Comparison of ENCODE assay signal across 12 cellular contexts in the genomic region with DNA sequence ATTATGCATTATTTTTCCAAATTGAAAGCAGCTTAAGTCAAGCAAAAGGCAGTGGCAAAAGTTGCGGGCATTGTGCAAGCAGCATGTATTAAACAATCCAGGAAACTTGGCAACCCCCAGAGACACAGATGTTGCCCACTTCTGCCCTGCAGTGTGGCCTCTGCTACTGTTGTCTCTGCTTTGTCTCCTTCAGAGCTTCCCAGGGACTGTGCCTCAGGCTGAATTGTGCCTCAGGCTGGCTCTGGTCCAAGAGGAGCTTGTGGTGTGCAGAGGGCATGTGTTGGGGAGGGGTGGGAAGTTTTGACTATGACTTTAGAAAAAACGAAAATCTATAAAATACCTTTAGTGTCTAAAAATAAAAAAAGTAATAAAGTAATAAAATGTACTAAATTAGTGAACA.
DNase-seq lines count a peak whose midpoint lies in the region; ATAC-seq and TF ChIP-seq lines count a peak whose summit lies in the region.
"Had no signal": no experiment of that assay in that cellular context is flagged by ENCODE, and none has a peak within 500 bp of the region (broad histone marks: within the 10 kb centered on the region; RNA-seq: fewer than 3 reads in every experiment).

No MANE protein-coding gene starts in this region.

- no peak overlapping the region for H2BK5ac ChIP-seq in H9 (ENCODE audit: insufficient read length, low read length)

- no peak overlapping the region for H2BK20ac ChIP-seq in H9 (ENCODE audit: low read depth, low read length, poor library complexity, severe bottlenecking)

- H3T11ph ChIP-seq in H9 (ENCODE audit: low read length) = no peak overlapping the region

- H3K27me3 ChIP-seq in body of pancreas (no peaks in the 10 kb centered on the region), H9 (ENCODE audit: insufficient read depth, low read length) (no peaks in the 10 kb centered on the region), Karpas-422 (ENCODE audit: low read length) (no peaks in the 10 kb centered on the region)
- H3K27me3 ChIP-seq: esophagus squamous epithelium had no signal

- no peak overlapping the region for H4K5ac ChIP-seq in H9 (ENCODE audit: insufficient read length, low read depth, low read length)

- whole genome bisulfite sequencing in body of pancreas, 2 donors = 37 to 48% methylated on average over 2 of the region's 2 CpGs
- no CpG with 5 or more reads among the region's 2 CpGs for WGBS in H9 (ENCODE audit: extremely low coverage, insufficient read length, low lambda C conversion rate)

- H3K9me2 ChIP-seq in Karpas-422 (replicated peaks; ENCODE audit: insufficient read depth, low read length) = no peaks in the 10 kb centered on the region

- H3K36me3 ChIP-seq in body of pancreas (replicated peaks in 1 of 2; ENCODE audit: insufficient read depth in 1 of 2, low read depth in 2 of 2) (no peaks in the 10 kb centered on the region), Karpas-422 (ENCODE audit: insufficient read depth, low read length) (no peaks in the 10 kb centered on the region)
- H3K36me3 ChIP-seq: esophagus squamous epithelium had no signal

- no peak overlapping the region for H3K4ac ChIP-seq in H9 (ENCODE audit: low read depth, low read length)

- H3K27me3 Mint-ChIP-seq in H9 (ENCODE audit: low read depth) = no peaks in the 10 kb centered on the region
- H3K27me3 Mint-ChIP-seq: natural killer cell treated with Interleukin-12 subunit alpha and Interleukin-12 subunit beta and Interleukin-15 and Interleukin-18, amount 100 ng/mL, for 72 hours had no signal

- H3K4me2 ChIP-seq in H9 (ENCODE audit: insufficient read depth, insufficient read length, low read length) = no peak overlapping the region
- no peak overlapping the region for H3K4me2 ChIP-seq in Karpas-422 (ENCODE audit: low read depth, low read length, poor library complexity, severe bottlenecking)

- H4K20me1 ChIP-seq in H9 (ENCODE audit: control insufficient read depth, insufficient read depth, insufficient read length) = no peaks in the 10 kb centered on the region
- no peaks in the 10 kb centered on the region for H4K20me1 ChIP-seq in Karpas-422 (ENCODE audit: insufficient read depth, low read depth, low read length)

- no peak overlapping the region for H3K14ac ChIP-seq in H9 (ENCODE audit: insufficient read depth, low read length)

- no peak overlapping the region for H2BK12ac ChIP-seq in H9 (ENCODE audit: insufficient read length, low read depth, low read length)

- no peak overlapping the region for H2BK15ac ChIP-seq in H9 (ENCODE audit: low read depth, low read length)

- no peak for ATAC-seq in body of pancreas
- ATAC-seq: natural killer cell treated with Interleukin-12 subunit alpha and Interleukin-12 subunit beta and Interleukin-15 and Interleukin-18, amount 100 ng/mL, for 72 hours had no signal

- no peaks in the 10 kb centered on the region for H3K79me1 ChIP-seq in H9 (ENCODE audit: insufficient read depth, low read depth, low read length, poor library complexity, severe bottlenecking)

- no peak overlapping the region for H2AK5ac ChIP-seq in H9 (ENCODE audit: insufficient read length, low read length)

- H3K4me3 ChIP-seq in body of pancreas (no peak overlapping the region), Karpas-422 (ENCODE audit: low read length) (no peak overlapping the region)
- H3K4me3 ChIP-seq: esophagus squamous epithelium had no signal

- TF ChIP-seq CTCF in body of pancreas (IDR thresholded peaks at IDR 0.05) = no peak
- no peak for TF ChIP-seq CTCF in H9 (conservative IDR thresholded peaks at IDR 0.05)

- H2AFZ ChIP-seq in H9 (ENCODE audit: low read length) (no peak overlapping the region), Karpas-422 (ENCODE audit: low read length) (no peak overlapping the region)

- H3K36me3 Mint-ChIP-seq in H9 (ENCODE audit: insufficient read depth in 1 of 3, low read depth in 3 of 3) = 0 out of 7 replicates have a peak, but pooled peaks cover 0 to 3% (median 0%) of the 10 kb centered on the region in 3 experiments

- H3K27ac ChIP-seq in body of pancreas (no peak overlapping the region), H9 (ENCODE audit: insufficient read length, low read depth, low read length) (no peak overlapping the region), Karpas-422 (ENCODE audit: low read length) (no peak overlapping the region)
- H3K27ac ChIP-seq: esophagus squamous epithelium had no signal

- no peak overlapping the region for H3K56ac ChIP-seq in H9 (ENCODE audit: insufficient read length, low read depth, low read length)

- no peak overlapping the region for H3K9ac ChIP-seq in H9 (ENCODE audit: extremely low read depth, insufficient read length, low read length)
- no peak overlapping the region for H3K9ac ChIP-seq in Karpas-422 (ENCODE audit: low read length)

- H3K9me3 Mint-ChIP-seq in H9 = peaks cover 2 to 3% of the 10 kb centered on the region in 2 experiments; a peak in 2 of 5 replicates
- H3K9me3 Mint-ChIP-seq: activated T-helper 2 cell treated with anti-CD3 and anti-CD28 coated beads, Interferon-gamma antibody, Interleukin-2, Interleukin-4, amounts not matched to agents 10 μg/mL and 5 μg/mL and 100 μg/mL, durations not matched to agents 14 hours and 24 hours and 36 hours; T-helper 1 cell treated with Interleukin-12 subunit alpha and Interleukin-12 subunit beta and Interleukin-4 antibody, amounts not matched to agents 30 μg/mL and 1 μg/mL, for 36 hours had no signal

- no peaks in the 10 kb centered on the region for H3K9me3 ChIP-seq in body of pancreas
- no peaks in the 10 kb centered on the region for H3K9me3 ChIP-seq in H9 (ENCODE audit: control insufficient read depth, low read depth, low read length)
- H3K9me3 ChIP-seq in Karpas-422 (ENCODE audit: low read length) = no peaks in the 10 kb centered on the region
- H3K9me3 ChIP-seq: esophagus squamous epithelium had no signal

- H3K23ac ChIP-seq in H9 (ENCODE audit: insufficient read length, low read depth, low read length) = no peak overlapping the region

- H3K23me2 ChIP-seq in H9 (ENCODE audit: insufficient read length, low read depth, low read length, poor library complexity, severe bottlenecking) = no peaks in the 10 kb centered on the region

- H3K4me1 Mint-ChIP-seq in H9 = 0 out of 4 replicates have a peak, but pooled peaks cover 0 to 3% of the 10 kb centered on the region in 2 experiments

- no peaks in the 10 kb centered on the region for H3K79me2 ChIP-seq in H9 (ENCODE audit: insufficient read depth, low read length)
- H3K79me2 ChIP-seq in Karpas-422 (ENCODE audit: low read length) = no peaks in the 10 kb centered on the region

- no peak overlapping the region for H3K4me3 Mint-ChIP-seq in H9
- H3K4me3 Mint-ChIP-seq: natural killer cell treated with Interleukin-12 subunit alpha and Interleukin-12 subunit beta and Interleukin-15 and Interleukin-18, amount 100 ng/mL, for 72 hours; T-helper 1 cell treated with Interleukin-12 subunit alpha and Interleukin-12 subunit beta and Interleukin-4 antibody, amounts not matched to agents 30 μg/mL and 1 μg/mL, for 36 hours had no signal

- no peak overlapping the region for H4K91ac ChIP-seq in H9 (ENCODE audit: insufficient read length, low read depth, low read length)

- no peak overlapping the region for H4K8ac ChIP-seq in H9 (replicated peaks; ENCODE audit: insufficient read length, low read depth, low read length)

- H3K4me1 ChIP-seq in body of pancreas (no peaks in the 10 kb centered on the region), H9 (ENCODE audit: insufficient read depth, low read length) (no peaks in the 10 kb centered on the region), Karpas-422 (ENCODE audit: low read length) (no peaks in the 10 kb centered on the region)
- H3K4me1 ChIP-seq: esophagus squamous epithelium had no signal

- H2BK120ac ChIP-seq in H9 (ENCODE audit: low read depth, low read length, poor library complexity, severe bottlenecking) = no peak overlapping the region

- no peak overlapping the region for H3K27ac Mint-ChIP-seq in H9
- H3K27ac Mint-ChIP-seq: activated T-helper 2 cell treated with anti-CD3 and anti-CD28 coated beads, Interferon-gamma antibody, Interleukin-2, Interleukin-4, amounts not matched to agents 10 μg/mL and 5 μg/mL and 100 μg/mL, durations not matched to agents 14 hours and 24 hours and 36 hours; natural killer cell treated with Interleukin-12 subunit alpha and Interleukin-12 subunit beta and Interleukin-15 and Interleukin-18, amount 100 ng/mL, for 72 hours; T-helper 1 cell treated with Interleukin-12 subunit alpha and Interleukin-12 subunit beta and Interleukin-4 antibody, amounts not matched to agents 30 μg/mL and 1 μg/mL, for 36 hours had no signal

- intact Hi-C loops in body of pancreas (cut with DNase I) = no loop called here

- DNase-seq in DMS153 treated with DMSO at 0.1 percent for 48 hours (lab: John Stamatoyannopoulos, UW; ENCODE audit: unreplicated experiment) (peak; percentile 4), NCI-H1436 treated with DMSO at 0.1 percent for 48 hours (lab: John Stamatoyannopoulos, UW) (peak; percentile 1), body of pancreas (peak in 3 of 4 donors; percentile 3 to 51 (median 27)), left kidney (ENCODE audit: low read depth, low spot score) (peak; percentile 12), H9 (no peak), HT-29 (ENCODE audit: low spot score) (no peak), HuH-7.5 (ENCODE audit: low spot score) (no peak), Karpas-422 (no peak)
- DNase-seq: esophagus squamous epithelium had no signal

- TF ChIP-seq POLR2A in body of pancreas (IDR thresholded peaks at IDR 0.05) = no peak

- H3K18ac ChIP-seq in H9 (ENCODE audit: insufficient read length, low read depth, low read length) = no peak overlapping the region

Comparison
In these comparisons a context has a peak if more than half of its experiments do, and no peak if none do; other contexts are left out.
1. DNase-seq: peak in DMS153 treated with DMSO at 0.1 percent for 48 hours (single experiment), NCI-H1436 treated with DMSO at 0.1 percent for 48 hours (single experiment), body of pancreas (3 of 4) and left kidney (single experiment); none in H9 (single experiment), HT-29 (single experiment), HuH-7.5 (single experiment) and Karpas-422 (single experiment).